In genomic region chr7:140230517-140230861, GRCh38 we compare ENCODE assay signal across 8 cellular contexts. TPM values are rescaled to one million over a fixed set of nuclear protein-coding genes. Genes with fewer than 3 reads are reported as not detected.
DNase-seq lines count a peak whose midpoint lies in the region; ATAC-seq and TF ChIP-seq lines count a peak whose summit lies in the region.

No MANE protein-coding gene starts in this region.

- 1% methylated on average over 57 of the region's 57 CpGs for WGBS in urinary bladder

- H3K27ac Mint-ChIP-seq in progenitor cell of endocrine pancreas = no peak overlapping the region

- H3K4me3 Mint-ChIP-seq in activated T-cell treated with anti-CD3 and anti-CD28 coated beads, Interleukin-2, amount 50 U/mL, for 4 hours = peak overlapping the region; percentile 91
- peak overlapping the region; percentile 76 for H3K4me3 Mint-ChIP-seq in progenitor cell of endocrine pancreas (ENCODE audit: low read depth)

- H3K27me3 ChIP-seq in foreskin keratinocyte = peaks cover 18% of the 10 kb centered on the region

- peak; percentile 66 to 72 for ATAC-seq in activated T-cell treated with anti-CD3 and anti-CD28 coated beads, Interleukin-2, amount 50 U/mL, for 4 hours
- ATAC-seq in foreskin keratinocyte = peak; percentile 56

- DNase-seq in EL = peak; percentile 31
- DNase-seq in activated T-cell treated with anti-CD3 and anti-CD28 coated beads, Interleukin-2, amount 50 U/mL, for 4 hours = peak; percentile 74
- DNase-seq in foreskin keratinocyte = no peak
- DNase-seq in progenitor cell of endocrine pancreas (ENCODE audit: low spot score, unreplicated experiment) = no peak
- DNase-seq in SW 1271 (lab: John Stamatoyannopoulos, UW) = no peak
- no peak for DNase-seq in GOT3 (lab: John Stamatoyannopoulos, UW)

- H3K27ac ChIP-seq in KOPT-K1 (ENCODE audit: low read depth, low read length, poor library complexity, severe bottlenecking) = peak overlapping the region; percentile 88
- no peak overlapping the region for H3K27ac ChIP-seq in foreskin keratinocyte
- H3K27ac ChIP-seq in urinary bladder (ENCODE audit: low read depth) = no peak overlapping the region

- H3K4me3 ChIP-seq in urinary bladder (ENCODE audit: low read depth, low read length) = peak overlapping the region; percentile 60

- H3K36me3 Mint-ChIP-seq in activated T-cell treated with anti-CD3 and anti-CD28 coated beads, Interleukin-2, amount 50 U/mL, for 4 hours (ENCODE audit: insufficient read depth) = no peaks in the 10 kb centered on the region
- no peaks in the 10 kb centered on the region for H3K36me3 Mint-ChIP-seq in progenitor cell of endocrine pancreas (ENCODE audit: insufficient read depth)

- H3K9me3 Mint-ChIP-seq in activated T-cell treated with anti-CD3 and anti-CD28 coated beads, Interleukin-2, amount 50 U/mL, for 4 hours = no peaks in the 10 kb centered on the region
- no peaks in the 10 kb centered on the region for H3K9me3 Mint-ChIP-seq in progenitor cell of endocrine pancreas (ENCODE audit: low read depth)

- H3K4me1 ChIP-seq in foreskin keratinocyte (no peaks in the 10 kb centered on the region), urinary bladder (ENCODE audit: insufficient read depth) (peaks cover 4% of the 10 kb centered on the region)

- no peaks in the 10 kb centered on the region for H3K27me3 Mint-ChIP-seq in activated T-cell treated with anti-CD3 and anti-CD28 coated beads, Interleukin-2, amount 50 U/mL, for 4 hours (ENCODE audit: low read depth)
- peaks cover 32% of the 10 kb centered on the region for H3K27me3 Mint-ChIP-seq in progenitor cell of endocrine pancreas

- no peaks in the 10 kb centered on the region for H3K9me3 ChIP-seq in KOPT-K1 (ENCODE audit: insufficient read depth, low read length, poor library complexity, severe bottlenecking)

- H3K36me3 ChIP-seq in KOPT-K1 (ENCODE audit: insufficient read depth, low read length) = no peaks in the 10 kb centered on the region
- H3K36me3 ChIP-seq in urinary bladder (ENCODE audit: insufficient read depth) = no peaks in the 10 kb centered on the region

- H3K4me1 Mint-ChIP-seq in activated T-cell treated with anti-CD3 and anti-CD28 coated beads, Interleukin-2, amount 50 U/mL, for 4 hours (ENCODE audit: low read depth) = peaks cover 45% of the 10 kb centered on the region
- peaks cover 10% of the 10 kb centered on the region for H3K4me1 Mint-ChIP-seq in progenitor cell of endocrine pancreas (ENCODE audit: low read depth)

- no peak for TF ChIP-seq CTCF in foreskin keratinocyte (conservative IDR thresholded peaks at IDR 0.05)
- no peak for TF ChIP-seq CTCF in progenitor cell of endocrine pancreas (IDR thresholded peaks at IDR 0.05; ENCODE audit: unreplicated experiment)

RNA-seq across cellular contexts. Expression of gene KDM7A, which starts 53.7 kb away (rescaled TPM):
- total RNA-seq in activated T-cell treated with anti-CD3 and anti-CD28 coated beads, Interleukin-2, amount 50 U/mL, for 4 hours = 1 to 10 TPM; 6.3 to 9.5 (median 7.4) TPM
- total RNA-seq in foreskin keratinocyte (3.1 and 3.2 TPM in 2 replicates), progenitor cell of endocrine pancreas (11.3 and 13.8 TPM in 2 replicates), urinary bladder (13.9 TPM)
- polyA plus RNA-seq in foreskin keratinocyte (0.58 and 0.62 TPM in 2 replicates), urinary bladder (5.7 TPM)

Comparison
In these comparisons a context has a peak if more than half of its experiments do, and no peak if none do; other contexts are left out.
1. DNase-seq: peak in EL (single experiment) and activated T-cell treated with anti-CD3 and anti-CD28 coated beads, Interleukin-2, amount 50 U/mL, for 4 hours (single experiment); none in foreskin keratinocyte (0 of 2), progenitor cell of endocrine pancreas (single experiment), SW 1271 (0 of 2) and GOT3 (single experiment).